In the genomic region with DNA sequence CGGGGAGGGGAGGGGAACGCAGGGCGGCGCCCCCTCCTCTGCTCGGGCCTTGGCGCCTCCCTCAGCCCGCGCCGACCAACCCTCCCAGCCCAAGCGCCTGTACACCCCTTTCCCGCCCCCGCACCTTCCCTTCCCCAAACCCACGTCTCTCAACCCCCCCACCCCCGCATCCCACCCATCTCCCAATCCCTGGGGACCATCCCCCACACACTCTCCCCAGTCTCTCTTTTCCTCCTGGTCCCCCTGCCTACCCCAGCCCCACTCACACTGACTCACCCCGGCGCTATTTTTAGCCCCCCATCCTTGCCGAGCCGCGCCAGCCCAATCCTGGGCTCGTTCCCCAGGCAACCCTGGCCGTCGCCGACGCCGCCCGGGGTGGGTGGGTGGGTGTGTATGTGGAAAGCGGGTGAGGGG, we compare ENCODE assay signal across 5 cellular contexts. TPM values are rescaled to one million over a fixed set of nuclear protein-coding genes. Genes with fewer than 3 reads are reported as not detected.
DNase-seq lines count a peak whose midpoint lies in the region; ATAC-seq, FAIRE-seq and TF ChIP-seq lines count a peak whose summit lies in the region.

No MANE protein-coding gene starts in this region.

- in situ Hi-C loops in GM12878 (cut with MboI): no loop called here

- no peaks in the 10 kb centered on the region for H3K27me3 ChIP-seq in KMS-11 (ENCODE audit: insufficient read depth, low read depth)
- no peaks in the 10 kb centered on the region for H3K27me3 ChIP-seq in GM12878 (replicated peaks in 1 of 2; ENCODE audit: control insufficient read depth in 2 of 2, insufficient read depth in 2 of 2, low read length in 1 of 2)
- H3K27me3 ChIP-seq in naive thymus-derived CD4-positive, alpha-beta T cell (ENCODE audit: control insufficient read depth in 2 of 2, insufficient read depth in 2 of 2, low read length in 2 of 2): no peaks in the 10 kb centered on the region

- H3K27ac Mint-ChIP-seq in naive thymus-derived CD4-positive, alpha-beta T cell: peak overlapping the region in 1 of 9 donors; percentile 89

- SMC1A ChIA-PET in GM12878 (lab: Charles Lee; ENCODE audit: uncharacterized antibody, unreplicated experiment): interaction anchor here (5.1 kb wide), 1 partner anchor 36 kb away, joined by 70 read pairs; a partner anchor contains a TSS

- H3K27ac ChIP-seq in KMS-11: no peak overlapping the region
- H3K27ac ChIP-seq in GM12878 (ENCODE audit: control insufficient read depth, insufficient read depth): peak overlapping the region; percentile 55
- H3K27ac ChIP-seq in naive thymus-derived CD4-positive, alpha-beta T cell (ENCODE audit: low read depth, low read length): peak overlapping the region; percentile 88

- TF ChIP-seq POLR2A in GM12878 (IDR thresholded peaks at IDR 0.05; ENCODE audit: low read depth, low read length): no peak

- H3K36me3 ChIP-seq in KMS-11 (ENCODE audit: insufficient read depth) (no peaks in the 10 kb centered on the region), GM12878 (ENCODE audit: control insufficient read depth in 2 of 2, insufficient read depth in 2 of 2, low read length in 1 of 2) (no peaks in the 10 kb centered on the region)
- H3K36me3 ChIP-seq in naive thymus-derived CD4-positive, alpha-beta T cell (ENCODE audit: control insufficient read depth in 2 of 3, insufficient read depth in 3 of 3, low read length in 3 of 3): peaks cover 0 to 5% (median 0%) of the 10 kb centered on the region in 3 experiments

- H3K9me3 ChIP-seq in GM12878 (replicated peaks; ENCODE audit: control insufficient read depth, insufficient read depth, low read length): no peaks in the 10 kb centered on the region
- H3K9me3 ChIP-seq in naive thymus-derived CD4-positive, alpha-beta T cell (ENCODE audit: control insufficient read depth in 2 of 3, low read length in 3 of 3): no peaks in the 10 kb centered on the region

- no peak for FAIRE-seq in GM12878 (lab: Jason Lieb, UNC)

- RAD21 ChIA-PET in GM12878 (lab: Charles Lee; ENCODE audit: unreplicated experiment): interaction anchor here (1.0 to 5.5 kb wide), 4 partner anchors 11 to 146 kb away, joined by 3 to 82 read pairs (median 16); a partner anchor contains a TSS

- no peak for DNase-seq in GM12878 (ENCODE audit: low read depth, low spot score)
- DNase-seq in naive thymus-derived CD4-positive, alpha-beta T cell: peak in 2 of 9 donors; percentile 2 to 58
- DNase-seq in HuH-7 (ENCODE audit: low spot score): no peak

- peaks cover 33 to 59% (median 38%) of the 10 kb centered on the region in 7 donors for H3K4me1 Mint-ChIP-seq in naive thymus-derived CD4-positive, alpha-beta T cell

- H3K4me2 ChIP-seq in KMS-11 (peak overlapping the region; percentile 76), GM12878 (ENCODE audit: control insufficient read depth, insufficient read depth) (peak overlapping the region; percentile 97; the same call in 1 of the 2 replicates)

- TF ChIP-seq CTCF in KMS-11 (conservative IDR thresholded peaks at IDR 0.05; ENCODE audit: low read depth, low read length) (no peak), GM12878 (IDR thresholded peaks at IDR 0.05 in 2 of 3, conservative IDR thresholded peaks at IDR 0.05 in 1 of 3; ENCODE audit: control insufficient read depth in 2 of 3, extremely low read depth in 1 of 3, insufficient read depth in 1 of 3, low read depth in 3 of 3, low read length in 3 of 3) (no peak)

- TF ChIP-seq RAD21 in GM12878 (IDR thresholded peaks at IDR 0.05; ENCODE audit: insufficient read depth, low read depth, low read length): no peak

- ATAC-seq in GM12878 (no peak), GM19467 (IDR thresholded peaks at IDR 0.05; ENCODE audit: unreplicated experiment) (no peak)
- ATAC-seq in naive thymus-derived CD4-positive, alpha-beta T cell: no peak

- H3K79me2 ChIP-seq in KMS-11 (ENCODE audit: insufficient read depth, low read depth) (no peaks in the 10 kb centered on the region), GM12878 (ENCODE audit: control insufficient read depth, insufficient read depth, low read length) (peaks cover 37% of the 10 kb centered on the region)

- H2AFZ ChIP-seq in KMS-11 (ENCODE audit: low read depth) (peak overlapping the region; percentile 63; the same call in 1 of the 2 replicates), GM12878 (ENCODE audit: control insufficient read depth, low read depth, low read length) (no peak overlapping the region)

- 0% methylated on average over 12 of the region's 27 CpGs for WGBS in GM12878 (ENCODE audit: insufficient coverage, insufficient replicate concordance, low lambda C conversion rate, missing lambda C conversion rate)

- TF ChIP-seq EP300 in GM12878 (IDR thresholded peaks at IDR 0.05; ENCODE audit: borderline replicate concordance in 1 of 2, control insufficient read depth in 1 of 2, low read depth in 2 of 2, low read length in 2 of 2): no peak

- no peaks in the 10 kb centered on the region for H3K27me3 Mint-ChIP-seq in naive thymus-derived CD4-positive, alpha-beta T cell

- H3K4me3 ChIP-seq in KMS-11 (IDR thresholded peaks at IDR 0.05; ENCODE audit: insufficient read depth, low read depth, low read length) (no peak overlapping the region), GM12878 (peak overlapping the region; percentile 98)
- H3K4me3 ChIP-seq in naive thymus-derived CD4-positive, alpha-beta T cell (ENCODE audit: low read length): peak overlapping the region; percentile 95

- no peak overlapping the region; the same call in 1 of the 2 replicates for H3K9ac ChIP-seq in KMS-11
- peak overlapping the region; percentile 45; the same call in 1 of the 2 replicates for H3K9ac ChIP-seq in GM12878 (ENCODE audit: control insufficient read depth, insufficient read depth, low read length)

- intact Hi-C loops in GM12878 (cut with micrococcal nuclease; ENCODE audit: unreplicated experiment): loop anchor here (2.0 to 5.0 kb wide), 5 partner anchors 36 to 173 kb away; a partner anchor contains a TSS
- intact Hi-C loops in naive thymus-derived CD4-positive, alpha-beta T cell (cut with micrococcal nuclease): loop anchor here (1.0 to 10.0 kb wide), 10 partner anchors 12 to 1813 kb away; a partner anchor contains a TSS

- peak overlapping the region in 4 of 10 donors; percentile 34 to 79 (median 76) for H3K4me3 Mint-ChIP-seq in naive thymus-derived CD4-positive, alpha-beta T cell

- peaks cover 64% of the 10 kb centered on the region for H3K4me1 ChIP-seq in KMS-11 (ENCODE audit: low read depth, poor library complexity, severe bottlenecking)
- peaks cover 53% of the 10 kb centered on the region for H3K4me1 ChIP-seq in GM12878 (ENCODE audit: control insufficient read depth, insufficient read depth, low read length)
- H3K4me1 ChIP-seq in naive thymus-derived CD4-positive, alpha-beta T cell (ENCODE audit: control insufficient read depth in 2 of 2, insufficient read depth in 2 of 2, low read length in 2 of 2): peaks cover 49 to 51% of the 10 kb centered on the region in 2 donors

- H4K20me1 ChIP-seq in KMS-11 (ENCODE audit: insufficient read depth): no peaks in the 10 kb centered on the region
- H4K20me1 ChIP-seq in GM12878 (ENCODE audit: control insufficient read depth, insufficient read depth): no peaks in the 10 kb centered on the region; the same call in 1 of the 2 replicates

- POLR2A ChIA-PET in GM12878 (lab: Charles Lee): interaction anchor here (3.1 to 5.1 kb wide), 2 partner anchors 11 to 37 kb away, joined by 24 to 51 read pairs; a partner anchor contains a TSS
- POLR2A ChIA-PET in naive thymus-derived CD4-positive, alpha-beta T cell (lab: Charles Lee): interaction anchor here (0.9 to 5.6 kb wide), 6 partner anchors 11 to 157 kb away, joined by 3 to 47 read pairs (median 8); a partner anchor contains a TSS

- H3K9me3 Mint-ChIP-seq in naive thymus-derived CD4-positive, alpha-beta T cell: peaks cover 0 to 4% (median 0%) of the 10 kb centered on the region in 11 donors

- peaks cover 0 to 3% (median 0%) of the 10 kb centered on the region in 5 donors for H3K36me3 Mint-ChIP-seq in naive thymus-derived CD4-positive, alpha-beta T cell

- BruUV-seq in GM12878 (replicated peaks; lab: Mats Ljungman, UMichigan): no TSS peak

- CTCF ChIA-PET in GM12878 (lab: Yijun Ruan, JAX): interaction anchor here (1.5 to 6.7 kb wide), 5 partner anchors 16 to 148 kb away, joined by 3 to 111 read pairs (median 9); a partner anchor contains a TSS
- CTCF ChIA-PET in naive thymus-derived CD4-positive, alpha-beta T cell (lab: Charles Lee): interaction anchor here (2.3 to 3.2 kb wide), 3 partner anchors 11 to 38 kb away, joined by 14 to 25 read pairs (median 17); a partner anchor contains a TSS

RNA-seq across cellular contexts. Expression of a gene that starts 11.7 kb away (rescaled TPM):
- total RNA-seq in GM12878 (2013; cell fraction: nucleolus; rRNA removed): 33.3 and 49.5 TPM in 2 replicates
- total RNA-seq in GM12878 (2014; rRNA removed) (8.0 and 9.5 TPM in 2 replicates), GM12878 (2014; rRNA removed; fragmentation: Illumina TruSeq; extraction: Trizol) (4.3 and 6.5 TPM in 2 replicates), GM12878 (2021) (47.3 and 50.6 TPM in 2 replicates)
- 9.5 TPM for polyA plus RNA-seq in GM12878 (2011; ENCODE audit: low read depth)
- polyA plus RNA-seq in GM12878 (2011; rRNA removed) (2.4 and 3.8 TPM in 2 replicates), GM12878 (2014; fragmentation: Illumina TruSeq; extraction: Trizol) (1.7 and 7.4 TPM in 2 replicates), GM12878 (2014; fragmentation: Nextera tagmentation; extraction: Ambion mirVana) (under 1 TPM; 0.18 to 0.24 TPM), GM12878 (2014; rRNA removed) (24.0 and 27.7 TPM in 2 replicates), GM12878 (2016; fragmentation: Nextera tagmentation; extraction: Ambion mirVana) (1 to 10 TPM; 6.9 to 8.1 TPM)
- 6.7 and 9.9 TPM in 2 replicates for polyA plus RNA-seq in GM12878 (2011; cell fraction: cytosol; rRNA removed)
- 76.7 and 94.7 TPM in 2 replicates for polyA plus RNA-seq in GM12878 (2011; cell fraction: nucleus; rRNA removed)
- 29.1 and 30.8 TPM in 2 replicates for polyA plus RNA-seq in GM12878 (2012)
- 2.1 and 9.8 TPM in 2 replicates for polyA minus RNA-seq in GM12878 (2011; rRNA and poly(A)+ RNA removed)
- polyA minus RNA-seq in GM12878 (2011; cell fraction: cytosol; rRNA and poly(A)+ RNA removed): 10.2 and 11.2 TPM in 2 replicates
- polyA minus RNA-seq in GM12878 (2011; cell fraction: nucleus; rRNA and poly(A)+ RNA removed): 13.1 and 24.6 TPM in 2 replicates
- total RNA-seq in naive thymus-derived CD4-positive, alpha-beta T cell: 100 to 1,000 TPM in 3 of 5 experiments, 10 to 100 TPM in 2; 90.4 to 134 (median 102) TPM
- 1 to 10 TPM; 1.5 to 2.6 TPM for polyA plus RNA-seq in naive thymus-derived CD4-positive, alpha-beta T cell

RNA-seq across cellular contexts. Expression of a gene that starts 21.2 kb away (rescaled TPM):
- 0.19 TPM in 1 of 2 replicates, not detected in the other for total RNA-seq in GM12878 (2013; cell fraction: nucleolus; rRNA removed)
- total RNA-seq in GM12878 (2014; rRNA removed) (0.73 and 0.82 TPM in 2 replicates), GM12878 (2014; rRNA removed; fragmentation: Illumina TruSeq; extraction: Trizol) (0.18 and 0.31 TPM in 2 replicates), GM12878 (2021) (0.80 and 1.4 TPM in 2 replicates)
- polyA plus RNA-seq in GM12878 (2011; ENCODE audit: low read depth): 0.29 TPM
- polyA plus RNA-seq in GM12878 (2011; rRNA removed) (0.15 TPM in 1 of 2 replicates, not detected in the other), GM12878 (2014; fragmentation: Illumina TruSeq; extraction: Trizol) (0.11 and 0.43 TPM in 2 replicates), GM12878 (2014; fragmentation: Nextera tagmentation; extraction: Ambion mirVana) (under 1 TPM in 1 of 2 experiments, not detected in 1; 0.09 TPM), GM12878 (2014; rRNA removed) (0.81 and 1.7 TPM in 2 replicates), GM12878 (2016; fragmentation: Nextera tagmentation; extraction: Ambion mirVana) (1 to 10 TPM; 1.1 to 1.7 TPM)
- polyA plus RNA-seq in GM12878 (2011; cell fraction: cytosol; rRNA removed): 0.50 and 0.55 TPM in 2 replicates
- 0.38 and 0.43 TPM in 2 replicates for polyA plus RNA-seq in GM12878 (2011; cell fraction: nucleus; rRNA removed)
- 0.38 and 0.49 TPM in 2 replicates for polyA plus RNA-seq in GM12878 (2012)
- polyA minus RNA-seq in GM12878 (2011; rRNA and poly(A)+ RNA removed): 0.21 and 0.37 TPM in 2 replicates
- polyA minus RNA-seq in GM12878 (2011; cell fraction: cytosol; rRNA and poly(A)+ RNA removed): not detected in 2 replicates
- not detected in 2 replicates for polyA minus RNA-seq in GM12878 (2011; cell fraction: nucleus; rRNA and poly(A)+ RNA removed)
- total RNA-seq in naive thymus-derived CD4-positive, alpha-beta T cell: under 1 TPM in 4 of 5 experiments, not detected in 1; 0.32 to 0.68 (median 0.38) TPM
- polyA plus RNA-seq in naive thymus-derived CD4-positive, alpha-beta T cell: under 1 TPM; 0.48 to 0.61 TPM

RNA-seq across cellular contexts. Expression of a gene that starts 21.7 kb away (rescaled TPM):
- total RNA-seq in GM12878 (2013; cell fraction: nucleolus; rRNA removed): 5.1 and 6.4 TPM in 2 replicates
- total RNA-seq in GM12878 (2014; rRNA removed) (57.7 and 78.6 TPM in 2 replicates), GM12878 (2014; rRNA removed; fragmentation: Illumina TruSeq; extraction: Trizol) (32.0 and 41.3 TPM in 2 replicates), GM12878 (2021) (68.8 and 72.9 TPM in 2 replicates)
- polyA plus RNA-seq in GM12878 (2011; ENCODE audit: low read depth): 20.5 TPM
- polyA plus RNA-seq in GM12878 (2011; rRNA removed) (8.8 and 30.5 TPM in 2 replicates), GM12878 (2014; fragmentation: Illumina TruSeq; extraction: Trizol) (15.2 and 46.6 TPM in 2 replicates), GM12878 (2014; fragmentation: Nextera tagmentation; extraction: Ambion mirVana) (10 to 100 TPM in 1 of 2 experiments, 1 to 10 TPM in 1; 6.2 to 23.1 TPM), GM12878 (2014; rRNA removed) (56.1 and 66.2 TPM in 2 replicates), GM12878 (2016; fragmentation: Nextera tagmentation; extraction: Ambion mirVana) (10 to 100 TPM; 77.7 to 79.6 TPM)
- polyA plus RNA-seq in GM12878 (2011; cell fraction: cytosol; rRNA removed): 57.1 and 73.1 TPM in 2 replicates
- 43.1 and 44.9 TPM in 2 replicates for polyA plus RNA-seq in GM12878 (2011; cell fraction: nucleus; rRNA removed)
- polyA plus RNA-seq in GM12878 (2012): 29.8 and 33.2 TPM in 2 replicates
- 18.4 and 30.6 TPM in 2 replicates for polyA minus RNA-seq in GM12878 (2011; rRNA and poly(A)+ RNA removed)
- 14.2 and 19.0 TPM in 2 replicates for polyA minus RNA-seq in GM12878 (2011; cell fraction: cytosol; rRNA and poly(A)+ RNA removed)
- 8.0 and 13.3 TPM in 2 replicates for polyA minus RNA-seq in GM12878 (2011; cell fraction: nucleus; rRNA and poly(A)+ RNA removed)
- total RNA-seq in naive thymus-derived CD4-positive, alpha-beta T cell: 10 to 100 TPM; 11.7 to 36.9 (median 16.9) TPM
- 10 to 100 TPM; 52.6 to 73.4 TPM for polyA plus RNA-seq in naive thymus-derived CD4-positive, alpha-beta T cell

RNA-seq across cellular contexts. Expression of a gene that starts 25.8 kb away (rescaled TPM):
- total RNA-seq in GM12878 (2013; cell fraction: nucleolus; rRNA removed): 29.9 and 31.1 TPM in 2 replicates
- total RNA-seq in GM12878 (2014; rRNA removed) (15.9 and 22.2 TPM in 2 replicates), GM12878 (2014; rRNA removed; fragmentation: Illumina TruSeq; extraction: Trizol) (12.1 and 12.8 TPM in 2 replicates), GM12878 (2021) (51.8 and 56.3 TPM in 2 replicates)
- 3.6 TPM for polyA plus RNA-seq in GM12878 (2011; ENCODE audit: low read depth)
- polyA plus RNA-seq in GM12878 (2011; rRNA removed) (15.1 and 34.5 TPM in 2 replicates), GM12878 (2014; fragmentation: Illumina TruSeq; extraction: Trizol) (4.9 and 17.8 TPM in 2 replicates), GM12878 (2014; fragmentation: Nextera tagmentation; extraction: Ambion mirVana) (under 1 TPM; 0.02 to 0.04 TPM), GM12878 (2014; rRNA removed) (33.0 and 40.2 TPM in 2 replicates), GM12878 (2016; fragmentation: Nextera tagmentation; extraction: Ambion mirVana) (1 to 10 TPM; 8.3 to 8.9 TPM)
- 23.3 and 39.9 TPM in 2 replicates for polyA plus RNA-seq in GM12878 (2011; cell fraction: cytosol; rRNA removed)
- 164 and 188 TPM in 2 replicates for polyA plus RNA-seq in GM12878 (2011; cell fraction: nucleus; rRNA removed)
- polyA plus RNA-seq in GM12878 (2012): 21.7 and 22.0 TPM in 2 replicates
- 27.0 and 49.3 TPM in 2 replicates for polyA minus RNA-seq in GM12878 (2011; rRNA and poly(A)+ RNA removed)
- polyA minus RNA-seq in GM12878 (2011; cell fraction: cytosol; rRNA and poly(A)+ RNA removed): 19.8 and 25.4 TPM in 2 replicates
- polyA minus RNA-seq in GM12878 (2011; cell fraction: nucleus; rRNA and poly(A)+ RNA removed): 34.6 and 45.5 TPM in 2 replicates
- total RNA-seq in naive thymus-derived CD4-positive, alpha-beta T cell: 100 to 1,000 TPM in 1 of 5 experiments, 10 to 100 TPM in 4; 42.5 to 105 (median 51.8) TPM
- polyA plus RNA-seq in naive thymus-derived CD4-positive, alpha-beta T cell: 10 to 100 TPM in 1 of 2 donors, 1 to 10 TPM in 1; 2.8 to 10.8 TPM

RNA-seq across cellular contexts. Expression of a gene that starts 32.3 kb away (rescaled TPM):
- 0.84 and 0.93 TPM in 2 replicates for total RNA-seq in GM12878 (2013; cell fraction: nucleolus; rRNA removed)
- total RNA-seq in GM12878 (2014; rRNA removed) (0.11 TPM in 1 of 2 replicates, not detected in the other), GM12878 (2014; rRNA removed; fragmentation: Illumina TruSeq; extraction: Trizol) (0.04 and 0.09 TPM in 2 replicates), GM12878 (2021) (0.48 and 0.97 TPM in 2 replicates)
- 0.55 TPM for polyA plus RNA-seq in GM12878 (2011; ENCODE audit: low read depth)
- polyA plus RNA-seq in GM12878 (2011; rRNA removed) (0.09 and 0.45 TPM in 2 replicates), GM12878 (2014; fragmentation: Illumina TruSeq; extraction: Trizol) (0.09 and 0.14 TPM in 2 replicates), GM12878 (2014; fragmentation: Nextera tagmentation; extraction: Ambion mirVana) (not detected), GM12878 (2014; rRNA removed) (0.20 and 1.0 TPM in 2 replicates), GM12878 (2016; fragmentation: Nextera tagmentation; extraction: Ambion mirVana) (not detected)
- 0.21 and 0.53 TPM in 2 replicates for polyA plus RNA-seq in GM12878 (2011; cell fraction: cytosol; rRNA removed)
- polyA plus RNA-seq in GM12878 (2011; cell fraction: nucleus; rRNA removed): 3.6 and 4.1 TPM in 2 replicates
- polyA plus RNA-seq in GM12878 (2012): 1.2 and 2.1 TPM in 2 replicates
- polyA minus RNA-seq in GM12878 (2011; rRNA and poly(A)+ RNA removed): 0.26 and 3.4 TPM in 2 replicates
- polyA minus RNA-seq in GM12878 (2011; cell fraction: cytosol; rRNA and poly(A)+ RNA removed): not detected in 2 replicates
- 1.9 and 2.6 TPM in 2 replicates for polyA minus RNA-seq in GM12878 (2011; cell fraction: nucleus; rRNA and poly(A)+ RNA removed)
- total RNA-seq in naive thymus-derived CD4-positive, alpha-beta T cell: not detected
- polyA plus RNA-seq in naive thymus-derived CD4-positive, alpha-beta T cell: not detected
